Comparison of ENCODE assay signal across 31 cellular contexts in the genomic region with DNA sequence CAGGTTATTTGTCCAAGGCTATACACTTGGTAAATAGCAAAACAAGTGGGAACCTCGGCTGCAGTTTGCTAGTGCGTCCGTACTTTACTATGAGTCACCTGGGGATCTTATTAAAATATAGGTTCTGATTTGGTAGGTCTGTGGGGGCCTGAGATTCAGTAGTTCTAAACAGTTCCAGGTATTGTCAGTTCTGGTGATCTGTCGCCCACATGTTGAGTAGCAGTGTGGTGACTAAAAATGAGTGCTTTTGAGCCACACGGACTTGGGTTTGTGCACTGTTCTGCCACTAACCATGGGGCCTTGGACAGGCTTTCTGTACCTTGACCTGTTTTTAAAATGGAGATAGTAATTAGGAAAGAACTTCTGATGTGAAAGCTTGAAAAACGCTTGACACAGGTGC. TPM values are rescaled to one million over a fixed set of nuclear protein-coding genes. Genes with fewer than 3 reads are reported as not detected.
"Had no signal": no experiment of that assay in that cellular context is flagged by ENCODE, and none has a peak within 500 bp of the region (broad histone marks: within the 10 kb centered on the region; RNA-seq: fewer than 3 reads in every experiment).

No MANE protein-coding gene starts in this region.

- H3K4me1 Mint-ChIP-seq: stimulated activated memory B cell treated with anti-CD40 and anti-IgM and Interleukin-4, amounts not matched to agents 10 μg/mL and 1 μg/mL and 100 μg/mL, for 72 hours had no signal

- H3K27ac Mint-ChIP-seq: endodermal cell; memory B cell; natural killer cell treated with Interleukin-12 subunit alpha and Interleukin-12 subunit beta and Interleukin-15 and Interleukin-18, amount 100 ng/mL, for 72 hours; stimulated activated memory B cell treated with anti-CD40 and anti-IgM and Interleukin-4, amounts not matched to agents 10 μg/mL and 1 μg/mL and 100 μg/mL, for 72 hours had no signal

- ATAC-seq: foreskin keratinocyte; gastroesophageal sphincter; heart right ventricle; left colon; left ventricle myocardium superior; natural killer cell treated with Interleukin-12 subunit alpha and Interleukin-12 subunit beta and Interleukin-15 and Interleukin-18, amount 100 ng/mL, for 72 hours; sciatic nerve; stimulated activated memory B cell treated with anti-CD40 and anti-IgM and Interleukin-4, amounts not matched to agents 10 μg/mL and 1 μg/mL and 100 μg/mL, for 72 hours; stimulated activated naive CD8-positive, alpha-beta T cell treated with anti-CD3 and anti-CD28 coated beads, Interleukin-15, amount 100 ng/mL, for 72 hours; upper lobe of right lung had no signal

- H3K4me3 Mint-ChIP-seq: endodermal cell; memory B cell; natural killer cell treated with Interleukin-12 subunit alpha and Interleukin-12 subunit beta and Interleukin-15 and Interleukin-18, amount 100 ng/mL, for 72 hours; neural crest cell; stimulated activated memory B cell treated with anti-CD40 and anti-IgM and Interleukin-4, amounts not matched to agents 10 μg/mL and 1 μg/mL and 100 μg/mL, for 72 hours; stimulated activated naive CD8-positive, alpha-beta T cell treated with anti-CD3 and anti-CD28 coated beads, Interleukin-15, amount 100 ng/mL, for 72 hours had no signal

- DNase-seq: dorsolateral prefrontal cortex; effector CD4-positive, alpha-beta T cell; endodermal cell; foreskin keratinocyte; glutamatergic neuron; heart right ventricle; hippocampal formation; kidney glomerular epithelial cell; left colon; left ventricle myocardium superior; stimulated activated CD4-positive, alpha-beta T cell treated with anti-CD3 and anti-CD28 coated beads, Interleukin-12 subunit alpha, Interleukin-12 subunit beta, amount 100 ng/mL, for 4 hours; stimulated activated CD4-positive, alpha-beta T cell treated with anti-CD3 and anti-CD28 coated beads, Interleukin-2, amount 100 ng/mL, for 24 hours; stimulated activated CD4-positive, alpha-beta T cell treated with anti-CD3 and anti-CD28 coated beads, Interleukin-4, amount 100 ng/mL, for 24 hours; stimulated activated naive CD8-positive, alpha-beta T cell treated with anti-CD3 and anti-CD28 coated beads, Interleukin-15, amount 100 ng/mL, for 72 hours; transverse colon; upper lobe of right lung; uterus had no signal

- H3K27me3 Mint-ChIP-seq: memory B cell; natural killer cell treated with Interleukin-12 subunit alpha and Interleukin-12 subunit beta and Interleukin-15 and Interleukin-18, amount 100 ng/mL, for 72 hours; stimulated activated memory B cell treated with anti-CD40 and anti-IgM and Interleukin-4, amounts not matched to agents 10 μg/mL and 1 μg/mL and 100 μg/mL, for 72 hours; stimulated activated naive CD8-positive, alpha-beta T cell treated with anti-CD3 and anti-CD28 coated beads, Interleukin-15, amount 100 ng/mL, for 72 hours had no signal

- H3K9me3 Mint-ChIP-seq: endodermal cell; memory B cell; natural killer cell treated with Interleukin-12 subunit alpha and Interleukin-12 subunit beta and Interleukin-15 and Interleukin-18, amount 100 ng/mL, for 72 hours; neural crest cell; stimulated activated memory B cell treated with anti-CD40 and anti-IgM and Interleukin-4, amounts not matched to agents 10 μg/mL and 1 μg/mL and 100 μg/mL, for 72 hours; stimulated activated naive CD8-positive, alpha-beta T cell treated with anti-CD3 and anti-CD28 coated beads, Interleukin-15, amount 100 ng/mL, for 72 hours had no signal

RNA-seq across cellular contexts. Expression of gene BPIFC, which starts 26.0 kb away (rescaled TPM):
- total RNA-seq: cerebellum; endodermal cell; esophagus muscularis mucosa; fibroblast of lung; gastroesophageal sphincter; heart right ventricle; left colon; left ventricle myocardium superior; lung; mononuclear cell; natural killer cell treated with Interleukin-12 subunit alpha and Interleukin-12 subunit beta and Interleukin-15 and Interleukin-18, amount 100 ng/mL, for 72 hours; neural crest cell; omental fat pad; prostate gland; right atrium auricular region; sciatic nerve; transverse colon; upper lobe of right lung; uterus had no signal
